ENCODE assay signal across 12 cellular contexts in genomic region chr6:81748946-81749345, GRCh38. TPM values are rescaled to one million over a fixed set of nuclear protein-coding genes. Genes with fewer than 3 reads are reported as not detected.
DNase-seq lines count a peak whose midpoint lies in the region; ATAC-seq and TF ChIP-seq lines count a peak whose summit lies in the region.
"Had no signal": no experiment of that assay in that cellular context is flagged by ENCODE, and none has a peak within 500 bp of the region (broad histone marks: within the 10 kb centered on the region; RNA-seq: fewer than 3 reads in every experiment).

No MANE protein-coding gene starts in this region.

- TF ChIP-seq RAD21 in IMR-90 (IDR thresholded peaks at IDR 0.05; ENCODE audit: low read length) = no peak

- peak overlapping the region; percentile 86 for H3K4me3 Mint-ChIP-seq in chondrocyte (ENCODE audit: unreplicated experiment)
- H3K4me3 Mint-ChIP-seq: activated CD8-positive, alpha-beta T cell treated with anti-CD3 and anti-CD28 coated beads for 36 hours; activated naive CD4-positive, alpha-beta T cell treated with anti-CD3 and anti-CD28 coated beads, Interleukin-2, amount 50 U/mL, for 24 hours had no signal

- H3K36me3 ChIP-seq in IMR-90 (ENCODE audit: control insufficient read depth, insufficient read depth, low read length) = peaks cover 16% of the 10 kb centered on the region
- peaks cover 6 to 12% of the 10 kb centered on the region in 2 donors for H3K36me3 ChIP-seq in mucosa of rectum (ENCODE audit: control insufficient read depth in 2 of 2, insufficient read depth in 2 of 2, low read length in 2 of 2)
- peaks cover 0 to 30% (median 24%) of the 10 kb centered on the region in 3 donors for H3K36me3 ChIP-seq in tibial artery
- H3K36me3 ChIP-seq: pancreas had no signal

- H3K36me3 Mint-ChIP-seq in chondrocyte (ENCODE audit: low read depth) = peaks cover 30% of the 10 kb centered on the region

- no peak overlapping the region for H2BK5ac ChIP-seq in IMR-90 (ENCODE audit: low read depth, low read length, poor library complexity, severe bottlenecking)

- ATAC-seq in IMR-90 (ENCODE audit: low read depth) = no peak
- ATAC-seq: activated CD8-positive, alpha-beta T cell treated with anti-CD3 and anti-CD28 coated beads for 36 hours; pancreas had no signal

- H3K4me2 ChIP-seq in IMR-90 (ENCODE audit: low read depth, low read length) = peak overlapping the region; percentile 73; the same call in 1 of the 2 replicates

- no peak overlapping the region for H3K56ac ChIP-seq in IMR-90 (ENCODE audit: extremely low read depth, insufficient read depth, low read length)

- no peaks in the 10 kb centered on the region for H3K9me3 ChIP-seq in IMR-90 (ENCODE audit: control insufficient read depth, insufficient read depth, low read length)
- H3K9me3 ChIP-seq in mucosa of rectum (ENCODE audit: control insufficient read depth in 2 of 2, low read length in 2 of 2) = no peaks in the 10 kb centered on the region
- no peaks in the 10 kb centered on the region for H3K9me3 ChIP-seq in tibial artery
- H3K9me3 ChIP-seq: pancreas had no signal

- no peak overlapping the region for H2BK120ac ChIP-seq in IMR-90 (ENCODE audit: low read depth, low read length)

- no peak overlapping the region for H3K23ac ChIP-seq in IMR-90 (ENCODE audit: low read depth, low read length)

- H3K4me1 Mint-ChIP-seq in chondrocyte (ENCODE audit: low read depth) = peaks cover 53% of the 10 kb centered on the region

- H3K18ac ChIP-seq in IMR-90 (ENCODE audit: low read depth, low read length) = no peak overlapping the region

- peaks cover 7% of the 10 kb centered on the region for H3K9me1 ChIP-seq in IMR-90 (ENCODE audit: insufficient read depth, low read length)

- H3K27me3 ChIP-seq in IMR-90 (ENCODE audit: control insufficient read depth, insufficient read depth, low read length) (no peaks in the 10 kb centered on the region), mucosa of rectum (ENCODE audit: control insufficient read depth in 2 of 2, insufficient read depth in 2 of 2, low read length in 2 of 2) (no peaks in the 10 kb centered on the region), tibial artery (no peaks in the 10 kb centered on the region)
- H3K27me3 ChIP-seq: pancreas had no signal

- peaks cover 10% of the 10 kb centered on the region for H3K4me1 ChIP-seq in IMR-90 (ENCODE audit: control insufficient read depth, insufficient read depth, low read length)
- peaks cover 4 to 14% of the 10 kb centered on the region in 2 donors for H3K4me1 ChIP-seq in mucosa of rectum (ENCODE audit: control insufficient read depth in 2 of 2, insufficient read depth in 2 of 2, low read length in 2 of 2)
- H3K4me1 ChIP-seq in tibial artery = peaks cover 0 to 58% (median 17%) of the 10 kb centered on the region in 4 donors

- no peak overlapping the region for H2AFZ ChIP-seq in IMR-90 (replicated peaks; ENCODE audit: low read length, poor library complexity)

- peak overlapping the region; percentile 10 for H3K27ac Mint-ChIP-seq in chondrocyte (ENCODE audit: unreplicated experiment)
- H3K27ac Mint-ChIP-seq: activated CD8-positive, alpha-beta T cell treated with anti-CD3 and anti-CD28 coated beads for 36 hours; activated naive CD4-positive, alpha-beta T cell treated with anti-CD3 and anti-CD28 coated beads, Interleukin-2, amount 50 U/mL, for 24 hours had no signal

- dilution Hi-C loops in IMR-90 (cut with HindIII; ENCODE audit: low sequenced_read_pairs, unreplicated experiment) = no loop called here

- CTCF ChIA-PET in IMR-90 (lab: Yijun Ruan, JAX) = interaction anchor here (0.6 kb wide), 2 partner anchors 18 to 414 kb away, joined by 3 to 4 read pairs; no protein-coding TSS in a partner anchor

- H3K27ac ChIP-seq in IMR-90 (ENCODE audit: insufficient read depth, low read length) (no peak overlapping the region), mucosa of rectum (ENCODE audit: low read depth in 2 of 2, low read length in 2 of 2) (no peak overlapping the region), tibial artery (peak overlapping the region; percentile 95 to 98), caudate nucleus (ENCODE audit: low read depth, low read length) (no peak overlapping the region)
- H3K27ac ChIP-seq: pancreas had no signal

- DNase-seq in IMR-90 (no peak), chondrocyte (ENCODE audit: low spot score) (no peak), tibial artery (no peak), caudate nucleus (lab: John Stamatoyannopoulos, UW) (no peak), NCI-H146 (lab: John Stamatoyannopoulos, UW) (no peak)
- DNase-seq in central memory CD4-positive, alpha-beta T cell = no peak
- DNase-seq: activated CD8-positive, alpha-beta T cell treated with anti-CD3 and anti-CD28 coated beads for 36 hours; DND-41; NK-92 treated with Interleukin-12 subunit alpha and Interleukin-12 subunit beta, amount 100 ng/mL, for 24 hours; pancreas had no signal

- H2BK20ac ChIP-seq in IMR-90 (ENCODE audit: low read depth, low read length) = no peak overlapping the region

- no peak for TF ChIP-seq POLR2A in IMR-90 (IDR thresholded peaks at IDR 0.05; ENCODE audit: low read depth, low read length)

- in situ Hi-C loops in IMR-90 (cut with MboI; ENCODE audit: low sequenced_read_pairs) = no loop called here

- no CpG with 5 or more reads among the region's 5 CpGs for WGBS in IMR-90 (ENCODE audit: extremely low coverage in 2 of 2, insufficient read length in 1 of 2), 2 experiments

- H3K4me3 ChIP-seq in IMR-90 (ENCODE audit: insufficient read depth, low read depth, low read length) (no peak overlapping the region), mucosa of rectum (ENCODE audit: low read length in 2 of 2) (peak overlapping the region; percentile 81 to 99), tibial artery (peak overlapping the region; percentile 69 to 73)

- H3K4ac ChIP-seq in IMR-90 (ENCODE audit: low read depth, low read length) = no peak overlapping the region

- no TSS peak for BruUV-seq in IMR-90 (replicated peaks; lab: Mats Ljungman, UMichigan)

- H3K27me3 Mint-ChIP-seq in chondrocyte (ENCODE audit: low read depth) = no peaks in the 10 kb centered on the region
- H3K27me3 Mint-ChIP-seq: activated naive CD4-positive, alpha-beta T cell treated with anti-CD3 and anti-CD28 coated beads, Interleukin-2, amount 50 U/mL, for 24 hours had no signal

- H4K8ac ChIP-seq in IMR-90 (ENCODE audit: low read depth in 2 of 2, low read length in 2 of 2) = no peak overlapping the region

- peaks cover 20% of the 10 kb centered on the region; the same call in 1 of the 2 replicates for H4K20me1 ChIP-seq in IMR-90 (ENCODE audit: insufficient read depth, low read length)

- no peaks in the 10 kb centered on the region for H3K9me3 Mint-ChIP-seq in chondrocyte (ENCODE audit: low read depth)
- H3K9me3 Mint-ChIP-seq: activated CD8-positive, alpha-beta T cell treated with anti-CD3 and anti-CD28 coated beads for 36 hours; activated naive CD4-positive, alpha-beta T cell treated with anti-CD3 and anti-CD28 coated beads, Interleukin-2, amount 50 U/mL, for 24 hours had no signal

- TF ChIP-seq CTCF in IMR-90 (conservative IDR thresholded peaks at IDR 0.05; ENCODE audit: low read depth, low read length) (no peak), chondrocyte (IDR thresholded peaks at IDR 0.05) (no peak), tibial artery (IDR thresholded peaks at IDR 0.05) (no peak)

- intact Hi-C loops in IMR-90 (cut with micrococcal nuclease) (no loop called here), tibial artery (cut with DNase I; ENCODE audit: low total_unique reads) (loop anchor here (10.0 kb wide), 1 partner anchor 1144 kb away; no protein-coding TSS in a partner anchor)

- H3K14ac ChIP-seq in IMR-90 (replicated peaks; ENCODE audit: low read depth, low read length) = no peak overlapping the region

- POLR2A ChIA-PET in IMR-90 (lab: Charles Lee; ENCODE audit: unreplicated experiment) = interaction anchor here (0.6 to 0.7 kb wide), 2 partner anchors 27 to 201 kb away, joined by 3 read pairs; no protein-coding TSS in a partner anchor

- H2AK9ac ChIP-seq in IMR-90 (replicated peaks; ENCODE audit: low read depth, low read length, poor library complexity) = no peak overlapping the region

- no peak overlapping the region for H4K5ac ChIP-seq in IMR-90 (ENCODE audit: low read depth, low read length)

- peaks cover 18 to 54% of the 10 kb centered on the region in 2 experiments for H3K79me1 ChIP-seq in IMR-90 (ENCODE audit: low read depth in 1 of 2, low read length in 2 of 2)

- no peak overlapping the region for H2BK15ac ChIP-seq in IMR-90 (ENCODE audit: low read depth, low read length)

- H2AK5ac ChIP-seq in IMR-90 (ENCODE audit: low read depth, low read length) = no peak overlapping the region

- H3K9ac ChIP-seq in IMR-90 (ENCODE audit: low read depth, low read length) = no peak overlapping the region
- H3K9ac ChIP-seq in mucosa of rectum (ENCODE audit: low read depth in 1 of 2, low read length in 2 of 2) = peak overlapping the region in 1 of 2 donors; percentile 13

- no peak overlapping the region for H4K91ac ChIP-seq in IMR-90 (ENCODE audit: insufficient read depth, low read depth, low read length)

TF ChIP-seq in IMR-90, 13 proteins besides CTCF, POLR2A, EP300 and RAD21:
- no peak for TF ChIP-seq SMC3 (IDR thresholded peaks at IDR 0.05; ENCODE audit: low read depth, low read length)

RNA-seq across cellular contexts. Expression of gene TENT5A, which starts 3.5 kb away (rescaled TPM):
- total RNA-seq in IMR-90 (2012; rRNA removed) (10.8 and 16.9 TPM in 2 replicates), chondrocyte (25.8 to 57.9 TPM (median 27.9 TPM) in 3 replicates)
- polyA plus RNA-seq in IMR-90 (2012; rRNA removed) = 3.5 and 3.9 TPM in 2 replicates
- 1.6 and 2.1 TPM in 2 replicates for polyA plus RNA-seq in IMR-90 (2012; cell fraction: cytosol; rRNA removed)
- 6.7 and 15.5 TPM in 2 replicates for polyA plus RNA-seq in IMR-90 (2012; cell fraction: nucleus; rRNA removed; ENCODE audit: low replicate concordance)

Comparison
In these comparisons a context has a peak if more than half of its experiments do, and no peak if none do; other contexts are left out.
1. H3K27ac ChIP-seq: peak in tibial artery (2 of 2); none in IMR-90 (single experiment), mucosa of rectum (0 of 2) and caudate nucleus (single experiment).